Comparison of ENCODE assay signal across 21 cellular contexts in the genomic region with DNA sequence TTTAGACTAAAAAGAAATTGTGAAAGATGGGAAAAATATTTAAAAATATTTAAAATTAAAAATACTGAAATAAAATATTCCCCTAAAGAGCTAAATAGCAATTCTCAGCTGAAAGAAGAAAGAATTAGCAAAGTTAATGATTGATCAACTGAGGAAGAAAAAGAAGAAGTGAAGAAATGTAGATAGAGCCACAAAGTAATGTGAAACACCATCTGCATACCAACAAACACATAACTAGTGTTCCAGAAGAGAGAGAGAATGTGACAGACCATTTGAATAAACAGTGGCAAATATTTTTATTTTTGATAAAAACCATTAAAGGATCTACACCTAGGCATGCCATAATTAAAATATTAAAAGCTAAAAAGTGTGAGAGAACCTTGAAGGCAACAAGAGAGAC.
A peak's percentile ranks its signal among the peaks of the same experiment; 100 is the strongest.
DNase-seq lines count a peak whose midpoint lies in the region; ATAC-seq and TF ChIP-seq lines count a peak whose summit lies in the region.
"Had no signal": no experiment of that assay in that cellular context is flagged by ENCODE, and none has a peak within 500 bp of the region (broad histone marks: within the 10 kb centered on the region; RNA-seq: fewer than 3 reads in every experiment).

No MANE protein-coding gene starts in this region.

- in situ Hi-C loops in GM13976 (cut with MboI; ENCODE audit: low sequenced_read_pairs, unreplicated experiment), result no loop called here

- ATAC-seq in GM18517 (IDR thresholded peaks at IDR 0.05; ENCODE audit: unreplicated experiment), result peak; percentile 78
- ATAC-seq in GM21390 (IDR thresholded peaks at IDR 0.05; ENCODE audit: unreplicated experiment), result peak; percentile 76
- ATAC-seq in HG02798 (IDR thresholded peaks at IDR 0.05; ENCODE audit: poor library complexity, unreplicated experiment), result peak; percentile 74
- peak; percentile 90 for ATAC-seq in HG03354 (IDR thresholded peaks at IDR 0.05; ENCODE audit: poor library complexity, severe bottlenecking, unreplicated experiment)
- no peak for ATAC-seq in GM21423 (IDR thresholded peaks at IDR 0.05; ENCODE audit: unreplicated experiment)
- no peak for ATAC-seq in heart right ventricle
- no peak for ATAC-seq in GM21360 (IDR thresholded peaks at IDR 0.05; ENCODE audit: unreplicated experiment)
- ATAC-seq: A549; activated naive CD4-positive, alpha-beta T cell treated with anti-CD3 and anti-CD28 coated beads, Interleukin-2, amount 50 U/mL, for 72 hours; T-helper 17 cell; upper lobe of right lung had no signal

- no peak overlapping the region for H3K27ac ChIP-seq in heart right ventricle
- H3K27ac ChIP-seq: A549, neutrophil, upper lobe of right lung had no signal

- no peaks in the 10 kb centered on the region for H3K27me3 ChIP-seq in heart right ventricle
- H3K27me3 ChIP-seq: neutrophil, upper lobe of right lung had no signal

- H3K4me1 ChIP-seq in heart right ventricle, result no peaks in the 10 kb centered on the region
- H3K4me1 ChIP-seq: A549, upper lobe of right lung had no signal

- H3K36me3 ChIP-seq in heart right ventricle, result no peaks in the 10 kb centered on the region
- H3K36me3 ChIP-seq: neutrophil, upper lobe of right lung had no signal

- DNase-seq in heart right ventricle (no peak), GM13976 (ENCODE audit: low spot score) (no peak)
- DNase-seq: activated CD4-positive, alpha-beta T cell treated with anti-CD3 and anti-CD28 coated beads, Interleukin-2, amount 10 ng/mL, durations not matched to agents 24 days and 14 days; aorta; DMS79 treated with DMSO at 0.1 percent for 48 hours; IMR-90; kidney glomerular epithelial cell; NCI-H1417 treated with DMSO at 0.1 percent for 48 hours; NCI-H526 treated with DMSO at 0.1 percent for 48 hours; substantia nigra; T-helper 17 cell; upper lobe of right lung had no signal

- H3K4me3 ChIP-seq in heart right ventricle, result no peak overlapping the region
- H3K4me3 ChIP-seq: A549, upper lobe of right lung had no signal

- TF ChIP-seq CTCF in heart right ventricle (IDR thresholded peaks at IDR 0.05) (no peak), GM13976 (IDR thresholded peaks at IDR 0.05; ENCODE audit: borderline replicate concordance, control extremely low read depth, extremely low read depth, insufficient read depth, missing control alignments) (no peak)

- intact Hi-C loops in heart right ventricle (cut with DNase I), result no loop called here

- H3K9me3 ChIP-seq in heart right ventricle, result peaks cover 0 to 3% (median 0%) of the 10 kb centered on the region in 11 donors
- H3K9me3 ChIP-seq: A549, neutrophil, upper lobe of right lung had no signal

Comparison
In these comparisons a context has a peak if more than half of its experiments do, and no peak if none do; other contexts are left out.
1. ATAC-seq: peak in GM18517 (single experiment), GM21390 (single experiment), HG02798 (single experiment) and HG03354 (single experiment); none in GM21423 (single experiment), heart right ventricle (0 of 8) and GM21360 (single experiment).